ENCODE assay signal across 8 cellular contexts in genomic region chr9:3526903-3527652, GRCh38. TPM values are rescaled to one million over a fixed set of nuclear protein-coding genes. Genes with fewer than 3 reads are reported as not detected.
DNase-seq lines count a peak whose midpoint lies in the region; ATAC-seq, FAIRE-seq and TF ChIP-seq lines count a peak whose summit lies in the region.

No MANE protein-coding gene starts in this region.

- H3K36me3 ChIP-seq in pancreas, result no peaks in the 10 kb centered on the region

- H3K4me1 ChIP-seq in pancreas, result peaks cover 0 to 22% (median 13%) of the 10 kb centered on the region in 3 donors

- peak; percentile 52 for DNase-seq in stimulated activated CD8-positive, alpha-beta memory T cell treated with anti-CD3 and anti-CD28 coated beads, Interleukin-12 subunit alpha, Interleukin-12 subunit beta, amount 100 ng/mL, for 1 hour (ENCODE audit: low read depth)
- no peak for DNase-seq in stimulated activated CD8-positive, alpha-beta memory T cell treated with anti-CD3 and anti-CD28 coated beads, Interleukin-4, amount 100 ng/mL, for 48 hours
- DNase-seq in NCI-H1105 treated with DMSO at 0.1 percent for 48 hours (lab: John Stamatoyannopoulos, UW), result peak; percentile 83
- peak; percentile 31 for DNase-seq in foreskin melanocyte
- DNase-seq in pancreas, result peak in 1 of 6 donors; percentile 21
- no peak for DNase-seq in ureter (ENCODE audit: low spot score)

- H3K27me3 ChIP-seq in pancreas, result no peaks in the 10 kb centered on the region

- FAIRE-seq in pancreas (lab: Jason Lieb, UNC), result no peak

- peak overlapping the region; percentile 99 to 100 (median 100) for H3K27ac ChIP-seq in pancreas

- H3K4me3 ChIP-seq in pancreas, result peak overlapping the region; percentile 78 to 91 (median 87)

- intact Hi-C loops in pancreas (cut with DNase I), result no loop called here

- no peak for TF ChIP-seq CTCF in pancreas (IDR thresholded peaks at IDR 0.05)

- ATAC-seq in HG02642 (IDR thresholded peaks at IDR 0.05; ENCODE audit: poor library complexity, unreplicated experiment), result peak; percentile 43
- peak; percentile 36 to 37 for ATAC-seq in activated CD4-positive, CD25-positive, alpha-beta regulatory T cell treated with anti-CD3 and anti-CD28 coated beads, Interleukin-2, amount 50 U/mL, for 24 hours
- peak; percentile 35 to 57 (median 50) for ATAC-seq in pancreas

- 4% methylated on average over 23 of the region's 23 CpGs for WGBS in pancreas, 2 donors

- H3K9me3 ChIP-seq in pancreas, result no peaks in the 10 kb centered on the region

RNA-seq across cellular contexts. Expression of gene RFX3, which starts 1.3 kb away (rescaled TPM):
- total RNA-seq in pancreas (10 to 100 TPM in 1 of 6 donors, 1 to 10 TPM in 5; 4.8 to 12.2 (median 5.2) TPM), ureter (19.2 TPM)
- polyA plus RNA-seq in pancreas, result 1 to 10 TPM; 1.2 to 3.7 TPM

Comparison
In these comparisons a context has a peak if more than half of its experiments do, and no peak if none do; other contexts are left out.
1. DNase-seq: peak in stimulated activated CD8-positive, alpha-beta memory T cell treated with anti-CD3 and anti-CD28 coated beads, Interleukin-12 subunit alpha, Interleukin-12 subunit beta, amount 100 ng/mL, for 1 hour (single experiment), NCI-H1105 treated with DMSO at 0.1 percent for 48 hours (single experiment) and foreskin melanocyte (single experiment); none in stimulated activated CD8-positive, alpha-beta memory T cell treated with anti-CD3 and anti-CD28 coated beads, Interleukin-4, amount 100 ng/mL, for 48 hours (single experiment) and ureter (single experiment).
2. Peak in every context shown above with its lines, with median percentiles within 50 percentile points of each other: ATAC-seq.